Comparison of ENCODE assay signal across 9 cellular contexts in the genomic region with DNA sequence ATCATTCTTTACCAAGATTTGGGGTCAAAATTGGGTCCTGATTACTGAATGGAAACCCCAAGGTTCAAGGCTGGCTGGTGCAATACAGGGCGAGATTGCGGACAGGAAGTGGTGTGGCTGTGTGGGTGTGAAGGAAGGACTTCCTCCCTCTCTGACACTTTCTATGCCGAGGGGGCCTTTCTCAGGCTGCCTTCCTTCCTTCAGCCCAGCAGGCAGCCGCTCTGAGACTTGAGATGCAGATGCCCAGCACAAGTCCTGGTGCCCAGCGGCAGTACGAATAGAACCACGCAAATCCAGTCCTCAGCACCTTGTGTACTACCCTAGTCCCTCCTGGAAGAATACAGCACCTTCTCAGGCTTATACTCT. TPM values are rescaled to one million over a fixed set of nuclear protein-coding genes. Genes with fewer than 3 reads are reported as not detected.
DNase-seq lines count a peak whose midpoint lies in the region; ATAC-seq, FAIRE-seq and TF ChIP-seq lines count a peak whose summit lies in the region.
"Had no signal": no experiment of that assay in that cellular context is flagged by ENCODE, and none has a peak within 500 bp of the region (broad histone marks: within the 10 kb centered on the region; RNA-seq: fewer than 3 reads in every experiment).

No MANE protein-coding gene starts in this region.

- POLR2A ChIA-PET in CD4-positive, alpha-beta memory T cell (lab: Charles Lee; ENCODE audit: partially characterized antibody), result interaction anchor here (0.6 to 1.4 kb wide), 2 partner anchors 18 to 79 kb away, joined by 3 to 4 read pairs; no protein-coding TSS in a partner anchor

- H3K36me3 ChIP-seq in CD4-positive, alpha-beta memory T cell (ENCODE audit: insufficient read depth, low read length), result no peaks in the 10 kb centered on the region
- H3K36me3 ChIP-seq in ascending aorta, result no peaks in the 10 kb centered on the region

- peaks cover 14 to 37% (median 22%) of the 10 kb centered on the region in 4 donors for H3K4me1 Mint-ChIP-seq in CD4-positive, alpha-beta memory T cell

- no peaks in the 10 kb centered on the region for H3K9me3 Mint-ChIP-seq in CD4-positive, alpha-beta memory T cell

- intact Hi-C loops in CD4-positive, alpha-beta memory T cell (cut with micrococcal nuclease), result no loop called here
- intact Hi-C loops in ascending aorta (cut with DNase I), result no loop called here

- peak; percentile 72 for ATAC-seq in HG03108 (IDR thresholded peaks at IDR 0.05; ENCODE audit: unreplicated experiment)

- DNase-seq in CD4-positive, alpha-beta memory T cell, result no peak
- peak; percentile 57 for DNase-seq in activated CD4-positive, CD25-positive, alpha-beta regulatory T cell treated with anti-CD3 and anti-CD28 coated beads, Interleukin-2, amount 50 U/mL, for 72 hours
- DNase-seq in stimulated activated CD4-positive, alpha-beta T cell treated with anti-CD3 and anti-CD28 coated beads, Interleukin-15, amount 100 ng/mL, for 48 hours (ENCODE audit: low read depth in 2 of 2), result peak; percentile 32 to 59
- DNase-seq in ascending aorta (ENCODE audit: low spot score in 2 of 2) (no peak), COLO668 (lab: John Stamatoyannopoulos, UW; ENCODE audit: unreplicated experiment) (no peak), D721Med (ENCODE audit: insufficient read length, low spot score) (no peak)

- FAIRE-seq in D721Med (lab: Jason Lieb, UNC), result no peak
- FAIRE-seq: astrocyte had no signal

- CTCF ChIA-PET in CD4-positive, alpha-beta memory T cell (lab: Charles Lee; ENCODE audit: partially characterized antibody), result interaction anchor here (1.0 kb wide), 1 partner anchor 16 kb away, joined by 4 read pairs; a partner anchor contains a TSS

- H3K36me3 Mint-ChIP-seq in CD4-positive, alpha-beta memory T cell, result no peaks in the 10 kb centered on the region

- peak overlapping the region in 6 of 8 donors; percentile 4 to 66 (median 42) for H3K4me3 Mint-ChIP-seq in CD4-positive, alpha-beta memory T cell

- TF ChIP-seq CTCF in ascending aorta (IDR thresholded peaks at IDR 0.05) (no peak), D721Med (IDR thresholded peaks at IDR 0.05; ENCODE audit: insufficient read depth, missing control alignments) (no peak)

- no peak overlapping the region for H3K4me3 ChIP-seq in CD4-positive, alpha-beta memory T cell (ENCODE audit: low read length in 2 of 2)
- no peak overlapping the region for H3K4me3 ChIP-seq in ascending aorta

- no peak overlapping the region for H3K27ac ChIP-seq in CD4-positive, alpha-beta memory T cell (ENCODE audit: low read depth, low read length)
- H3K27ac ChIP-seq in ascending aorta, result no peak overlapping the region

- no peaks in the 10 kb centered on the region for H3K27me3 ChIP-seq in CD4-positive, alpha-beta memory T cell (ENCODE audit: insufficient read depth, low read length)
- no peaks in the 10 kb centered on the region for H3K27me3 ChIP-seq in ascending aorta

- peak overlapping the region in 2 of 7 donors; percentile 35 for H3K27ac Mint-ChIP-seq in CD4-positive, alpha-beta memory T cell

- no peaks in the 10 kb centered on the region for H3K27me3 Mint-ChIP-seq in CD4-positive, alpha-beta memory T cell

- no peaks in the 10 kb centered on the region for H3K9me3 ChIP-seq in CD4-positive, alpha-beta memory T cell (ENCODE audit: control insufficient read depth in 1 of 2, low read length in 2 of 2)
- no peaks in the 10 kb centered on the region for H3K9me3 ChIP-seq in ascending aorta

- TF ChIP-seq POLR2A in GM19193 (IDR thresholded peaks at IDR 0.05; ENCODE audit: extremely low read depth, insufficient read depth, insufficient read length), result peak; percentile 61

- peaks cover 25% of the 10 kb centered on the region for H3K4me1 ChIP-seq in CD4-positive, alpha-beta memory T cell (ENCODE audit: insufficient read depth, low read length)
- H3K4me1 ChIP-seq in ascending aorta, result no peaks in the 10 kb centered on the region

RNA-seq across cellular contexts. Expression of a gene that starts 16.3 kb away (rescaled TPM):
- 1 to 10 TPM in 1 of 2 experiments, under 1 TPM in 1; 0.64 to 1.0 TPM for total RNA-seq in CD4-positive, alpha-beta memory T cell
- under 1 TPM in 1 of 2 donors, not detected in 1; 0.42 TPM for polyA plus RNA-seq in CD4-positive, alpha-beta memory T cell
- 18.4 TPM for total RNA-seq in ascending aorta

Comparison
In these comparisons a context has a peak if more than half of its experiments do, and no peak if none do; other contexts are left out.
1. DNase-seq: peak in activated CD4-positive, CD25-positive, alpha-beta regulatory T cell treated with anti-CD3 and anti-CD28 coated beads, Interleukin-2, amount 50 U/mL, for 72 hours (single experiment) and stimulated activated CD4-positive, alpha-beta T cell treated with anti-CD3 and anti-CD28 coated beads, Interleukin-15, amount 100 ng/mL, for 48 hours (2 of 2); none in CD4-positive, alpha-beta memory T cell (0 of 5), ascending aorta (0 of 2), COLO668 (single experiment) and D721Med (single experiment).